ENCODE assay signal across 8 cellular contexts in the genomic region with DNA sequence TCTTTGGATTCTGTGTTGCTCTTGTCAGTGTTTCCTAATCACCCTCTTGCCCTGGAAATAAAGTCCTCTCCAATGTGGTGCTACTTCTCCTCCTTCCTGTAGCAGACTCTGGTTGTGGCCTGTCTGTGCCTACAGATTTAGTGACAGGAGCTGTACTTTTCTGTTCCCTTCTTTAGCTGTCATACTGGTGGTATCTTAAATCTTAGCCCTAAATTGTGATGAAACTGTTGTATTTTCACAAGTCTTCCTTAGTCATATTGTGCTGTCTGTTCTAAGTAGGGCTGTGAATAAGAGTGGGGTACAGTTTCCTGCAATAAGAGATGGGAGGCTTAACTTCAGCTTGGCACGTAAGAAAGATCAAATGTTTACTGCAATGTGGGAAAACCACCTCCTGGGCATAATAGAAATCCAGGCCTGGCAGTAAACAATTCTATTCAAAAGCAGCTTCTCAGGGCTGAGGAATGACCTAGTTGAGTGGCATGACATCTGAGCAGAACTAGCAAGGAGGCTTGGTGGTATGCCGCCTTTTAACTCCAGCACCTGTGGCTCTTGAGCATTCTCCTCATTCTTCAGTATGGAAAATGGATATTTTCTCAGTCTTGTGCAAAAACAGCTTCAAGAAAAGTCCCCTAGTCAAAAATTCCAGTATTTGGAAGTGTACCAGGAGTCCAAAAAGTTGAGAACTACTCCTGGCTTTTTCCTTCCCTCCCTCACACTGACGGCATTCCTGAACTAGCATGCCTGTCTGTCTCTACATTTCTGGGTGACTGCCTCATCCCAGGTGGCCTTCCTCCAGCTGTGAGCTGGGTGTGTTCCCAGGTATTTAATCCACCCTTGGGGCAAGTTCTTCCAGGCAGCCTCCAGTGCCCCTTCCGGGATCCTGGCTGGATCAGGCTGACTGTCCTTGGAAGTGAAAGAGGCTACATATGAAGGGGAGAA. TPM values are rescaled to one million over a fixed set of nuclear protein-coding genes. Genes with fewer than 3 reads are reported as not detected.
DNase-seq lines count a peak whose midpoint lies in the region; ATAC-seq and TF ChIP-seq lines count a peak whose summit lies in the region.

No MANE protein-coding gene starts in this region.

- peak overlapping the region in 20 of 21 experiments; percentile 61 to 90 (median 82) for H3K27ac ChIP-seq in skin epidermis

- peak; percentile 46 for ATAC-seq in HG02642 (IDR thresholded peaks at IDR 0.05; ENCODE audit: poor library complexity, unreplicated experiment)
- ATAC-seq in left ventricle myocardium superior, result peak; percentile 50
- ATAC-seq in HG03095 (IDR thresholded peaks at IDR 0.05; ENCODE audit: unreplicated experiment), result no peak

- peak overlapping the region; percentile 57 for H3K27ac Mint-ChIP-seq in activated T-helper 1 cell treated with anti-CD3 and anti-CD28 coated beads, Interleukin-12 subunit alpha, Interleukin-12 subunit beta, Interleukin-2, Interleukin-4 antibody, amounts not matched to agents 30 ng/mL and 10 ng/mL and 1 ng/mL, durations not matched to agents 14 hours and 24 hours and 36 hours

- intact Hi-C loops in activated T-helper 1 cell treated with anti-CD3 and anti-CD28 coated beads, Interleukin-12 subunit alpha, Interleukin-12 subunit beta, Interleukin-2, Interleukin-4 antibody, amounts not matched to agents 30 ng/mL and 10 ng/mL and 1 ng/mL, durations not matched to agents 14 hours and 24 hours and 36 hours (cut with micrococcal nuclease), result no loop called here
- intact Hi-C loops in left ventricle myocardium superior (cut with micrococcal nuclease), result no loop called here

- peaks cover 11% of the 10 kb centered on the region for H3K36me3 Mint-ChIP-seq in activated T-helper 1 cell treated with anti-CD3 and anti-CD28 coated beads, Interleukin-12 subunit alpha, Interleukin-12 subunit beta, Interleukin-2, Interleukin-4 antibody, amounts not matched to agents 30 ng/mL and 10 ng/mL and 1 ng/mL, durations not matched to agents 14 hours and 24 hours and 36 hours (ENCODE audit: low read depth)

- peak overlapping the region; percentile 4 for H3K4me3 Mint-ChIP-seq in activated T-helper 1 cell treated with anti-CD3 and anti-CD28 coated beads, Interleukin-12 subunit alpha, Interleukin-12 subunit beta, Interleukin-2, Interleukin-4 antibody, amounts not matched to agents 30 ng/mL and 10 ng/mL and 1 ng/mL, durations not matched to agents 14 hours and 24 hours and 36 hours

- no peak for TF ChIP-seq CTCF in AG09309 (IDR thresholded peaks at IDR 0.05; ENCODE audit: control insufficient read depth, insufficient read depth, low read depth, low read length, missing control alignments)

- no peaks in the 10 kb centered on the region for H3K27me3 Mint-ChIP-seq in activated T-helper 1 cell treated with anti-CD3 and anti-CD28 coated beads, Interleukin-12 subunit alpha, Interleukin-12 subunit beta, Interleukin-2, Interleukin-4 antibody, amounts not matched to agents 30 ng/mL and 10 ng/mL and 1 ng/mL, durations not matched to agents 14 hours and 24 hours and 36 hours (ENCODE audit: insufficient read depth)

- peaks cover 52% of the 10 kb centered on the region for H3K4me1 Mint-ChIP-seq in activated T-helper 1 cell treated with anti-CD3 and anti-CD28 coated beads, Interleukin-12 subunit alpha, Interleukin-12 subunit beta, Interleukin-2, Interleukin-4 antibody, amounts not matched to agents 30 ng/mL and 10 ng/mL and 1 ng/mL, durations not matched to agents 14 hours and 24 hours and 36 hours (ENCODE audit: low read depth)

- H3K4me3 ChIP-seq in AG09309 (ENCODE audit: control insufficient read depth, low read depth, low read length), result no peak overlapping the region
- H3K4me3 ChIP-seq in skin epidermis, result no peak overlapping the region

- H3K9me3 Mint-ChIP-seq in activated T-helper 1 cell treated with anti-CD3 and anti-CD28 coated beads, Interleukin-12 subunit alpha, Interleukin-12 subunit beta, Interleukin-2, Interleukin-4 antibody, amounts not matched to agents 30 ng/mL and 10 ng/mL and 1 ng/mL, durations not matched to agents 14 hours and 24 hours and 36 hours, result peaks cover 7% of the 10 kb centered on the region

- DNase-seq in AG09309 (ENCODE audit: low read depth), result peak; percentile 63
- DNase-seq in activated T-helper 1 cell treated with anti-CD3 and anti-CD28 coated beads, Interleukin-12 subunit alpha, Interleukin-12 subunit beta, Interleukin-2, Interleukin-4 antibody, amounts not matched to agents 30 ng/mL and 10 ng/mL and 1 ng/mL, durations not matched to agents 14 hours and 24 hours and 36 hours (ENCODE audit: low spot score), result no peak
- no peak for DNase-seq in left ventricle myocardium superior
- DNase-seq in NCI-H146 treated with DMSO at 0.1 percent for 48 hours (lab: John Stamatoyannopoulos, UW; ENCODE audit: unreplicated experiment), result no peak
- DNase-seq in middle frontal gyrus (ENCODE audit: extremely low spot score, low spot score), result no peak

RNA-seq across cellular contexts. Expression of a gene that starts 19.5 kb away (rescaled TPM):
- total RNA-seq in activated T-helper 1 cell treated with anti-CD3 and anti-CD28 coated beads, Interleukin-12 subunit alpha, Interleukin-12 subunit beta, Interleukin-2, Interleukin-4 antibody, amounts not matched to agents 30 ng/mL and 10 ng/mL and 1 ng/mL, durations not matched to agents 14 hours and 24 hours and 36 hours, result 21.7 and 22.1 TPM in 2 replicates
- 44.9 TPM for total RNA-seq in left ventricle myocardium superior
